ENCODE assay signal across 8 cellular contexts in genomic region chr12:30823140-30823669, GRCh38.
A peak's percentile ranks its signal among the peaks of the same experiment; 100 is the strongest.
DNase-seq lines count a peak whose midpoint lies in the region; ATAC-seq and TF ChIP-seq lines count a peak whose summit lies in the region.

No MANE protein-coding gene starts in this region.

- H3K4me2 ChIP-seq in OCI-LY7 (ENCODE audit: low read length) = no peak overlapping the region

- H3K9me3 Mint-ChIP-seq in natural killer cell = no peaks in the 10 kb centered on the region

- intact Hi-C loops in natural killer cell (cut with micrococcal nuclease) = no loop called here
- intact Hi-C loops in uterus (cut with DNase I; ENCODE audit: low total_unique reads) = no loop called here
- intact Hi-C loops in OCI-LY7 (cut with micrococcal nuclease; ENCODE audit: unreplicated experiment) = no loop called here

- no peaks in the 10 kb centered on the region for H3K36me3 ChIP-seq in ACC112 (ENCODE audit: insufficient read depth, low read length)
- no peaks in the 10 kb centered on the region for H3K36me3 ChIP-seq in esophagus (ENCODE audit: control insufficient read depth in 2 of 2, insufficient read depth in 2 of 2, low read length in 1 of 2)
- H3K36me3 ChIP-seq in uterus = no peaks in the 10 kb centered on the region
- no peaks in the 10 kb centered on the region for H3K36me3 ChIP-seq in OCI-LY7 (ENCODE audit: insufficient read depth, low read length)

- TF ChIP-seq POLR2A in uterus (IDR thresholded peaks at IDR 0.05) = no peak

- H3K79me2 ChIP-seq in ACC112 (ENCODE audit: control insufficient read depth, insufficient read depth, low read length, unreplicated experiment) (no peaks in the 10 kb centered on the region), OCI-LY7 (ENCODE audit: insufficient read depth, low read depth, low read length) (no peaks in the 10 kb centered on the region)

- peaks cover 5% of the 10 kb centered on the region for H3K4me1 ChIP-seq in ACC112 (ENCODE audit: control insufficient read depth, insufficient read depth, low read length, unreplicated experiment)
- peaks cover 0 to 3% of the 10 kb centered on the region in 2 donors for H3K4me1 ChIP-seq in esophagus (ENCODE audit: control insufficient read depth in 2 of 2, insufficient read depth in 2 of 2, low read length in 1 of 2)
- no peaks in the 10 kb centered on the region for H3K4me1 ChIP-seq in uterus
- no peaks in the 10 kb centered on the region for H3K4me1 ChIP-seq in OCI-LY7 (ENCODE audit: insufficient read depth, low read length, poor library complexity, severe bottlenecking)

- H3K27ac ChIP-seq in ACC112 (ENCODE audit: low read depth, low read length) (peak overlapping the region; percentile 4; the same call in 1 of the 2 replicates), esophagus (ENCODE audit: low read depth in 2 of 2, low read length in 1 of 2) (peak overlapping the region; percentile 37 to 59), uterus (peak overlapping the region; percentile 76 to 80), OCI-LY7 (ENCODE audit: low read depth, low read length, poor library complexity, severe bottlenecking) (no peak overlapping the region)

- H3K27me3 Mint-ChIP-seq in natural killer cell (ENCODE audit: low read depth in 2 of 2) = peaks cover 16 to 23% of the 10 kb centered on the region in 2 donors

- WGBS in esophagus, 2 donors = 42 to 47% methylated on average over 34 of the region's 34 CpGs

- BruUV-seq in OCI-LY7 (replicated peaks; lab: Mats Ljungman, UMichigan) = no TSS peak

- H3K27ac Mint-ChIP-seq in natural killer cell = peak overlapping the region in 1 of 2 donors; percentile 77

- POLR2A ChIA-PET in OCI-LY7 (lab: Charles Lee) = no interaction called here

- no peaks in the 10 kb centered on the region for H4K20me1 ChIP-seq in OCI-LY7 (ENCODE audit: insufficient read depth, low read length)

- no peaks in the 10 kb centered on the region for H3K36me3 Mint-ChIP-seq in natural killer cell

- CTCF ChIA-PET in OCI-LY7 (lab: Charles Lee; ENCODE audit: unreplicated experiment) = no interaction called here

- ATAC-seq in GM21381 (IDR thresholded peaks at IDR 0.05; ENCODE audit: unreplicated experiment) = peak; percentile 54
- peak; percentile 70 to 89 (median 87) for ATAC-seq in natural killer cell

- H2AFZ ChIP-seq in ACC112 (ENCODE audit: low read length, unreplicated experiment) (peak overlapping the region; percentile 83), OCI-LY7 (ENCODE audit: low read length) (no peak overlapping the region)

- H3K4me3 ChIP-seq in ACC112 (ENCODE audit: low read depth, low read length) = peak overlapping the region; percentile 73
- H3K4me3 ChIP-seq in esophagus (ENCODE audit: low read depth in 1 of 2, low read length in 2 of 2) = peak overlapping the region; percentile 45 to 46
- peak overlapping the region; percentile 28 to 45 for H3K4me3 ChIP-seq in uterus
- H3K4me3 ChIP-seq in OCI-LY7 (ENCODE audit: low read depth, low read length, poor library complexity, severe bottlenecking) = no peak overlapping the region

- DNase-seq in activated CD4-positive, alpha-beta T cell treated with anti-CD3 and anti-CD28 coated beads, Interleukin-2, amount 50 U/mL, for 48 hours = peak; percentile 39 to 50
- DNase-seq in natural killer cell (peak; percentile 24), uterus (peak; percentile 30 to 37), SW 1271 (lab: John Stamatoyannopoulos, UW) (no peak), OCI-LY7 (ENCODE audit: low spot score) (no peak)

- H3K4me1 Mint-ChIP-seq in natural killer cell = peaks cover 24 to 27% of the 10 kb centered on the region in 2 donors

- no peaks in the 10 kb centered on the region for H3K9me2 ChIP-seq in OCI-LY7 (ENCODE audit: insufficient read depth, low read length)

- peak overlapping the region; percentile 95 for H3K4me3 Mint-ChIP-seq in natural killer cell

- H3K9me3 ChIP-seq in esophagus (ENCODE audit: control insufficient read depth in 2 of 2, insufficient read depth in 1 of 2, low read depth in 1 of 2, low read length in 1 of 2) (no peaks in the 10 kb centered on the region), uterus (no peaks in the 10 kb centered on the region), OCI-LY7 (ENCODE audit: low read length) (no peaks in the 10 kb centered on the region)

- TF ChIP-seq CTCF in natural killer cell (IDR thresholded peaks at IDR 0.05) = peak; percentile 26
- peak in 2 of 4 experiments; percentile 6 to 26 for TF ChIP-seq CTCF in uterus (IDR thresholded peaks at IDR 0.05)
- no peak for TF ChIP-seq CTCF in OCI-LY7 (conservative IDR thresholded peaks at IDR 0.05; ENCODE audit: low read length)

- H3K27me3 ChIP-seq in ACC112 (ENCODE audit: insufficient read depth, low read length) (0 out of 2 replicates have a peak, but pooled peaks cover 3% of the 10 kb centered on the region), esophagus (ENCODE audit: control insufficient read depth in 1 of 2, insufficient read depth in 2 of 2, low read length in 2 of 2) (no peaks in the 10 kb centered on the region), uterus (no peaks in the 10 kb centered on the region)

Comparison
In these comparisons a context has a peak if more than half of its experiments do, and no peak if none do; other contexts are left out.
1. DNase-seq: peak in activated CD4-positive, alpha-beta T cell treated with anti-CD3 and anti-CD28 coated beads, Interleukin-2, amount 50 U/mL, for 48 hours (2 of 2), natural killer cell (single experiment) and uterus (2 of 2); none in SW 1271 (0 of 2) and OCI-LY7 (single experiment).